Comparison of ENCODE assay signal across 9 cellular contexts in genomic region chr2:230814616-230815015, GRCh38. TPM values are rescaled to one million over a fixed set of nuclear protein-coding genes. Genes with fewer than 3 reads are reported as not detected.
DNase-seq lines count a peak whose midpoint lies in the region; ATAC-seq and TF ChIP-seq lines count a peak whose summit lies in the region.
"Had no signal": no experiment of that assay in that cellular context is flagged by ENCODE, and none has a peak within 500 bp of the region (broad histone marks: within the 10 kb centered on the region; RNA-seq: fewer than 3 reads in every experiment).

No MANE protein-coding gene starts in this region.

- H4K20me1 ChIP-seq in MM.1S (ENCODE audit: insufficient read depth, low read length), result no peaks in the 10 kb centered on the region

- no peak for DNase-seq in activated CD8-positive, alpha-beta memory T cell treated with anti-CD3 and anti-CD28 coated beads, Interleukin-2, amount 10 ng/mL, durations not matched to agents 7 days and 5 days
- no peak for DNase-seq in activated CD8-positive, alpha-beta memory T cell treated with anti-CD3 and anti-CD28 coated beads for 24 hours
- DNase-seq in MM.1S (no peak), colonic mucosa (no peak), psoas muscle (no peak), hippocampal formation (lab: John Stamatoyannopoulos, UW) (no peak)

- H3K9me3 ChIP-seq in MM.1S (replicated peaks; ENCODE audit: insufficient read depth, low read length) (no peaks in the 10 kb centered on the region), colonic mucosa (no peaks in the 10 kb centered on the region), psoas muscle (no peaks in the 10 kb centered on the region)

- no peak overlapping the region for H3K9ac ChIP-seq in MM.1S (ENCODE audit: low read length)
- no peak overlapping the region for H3K9ac ChIP-seq in colonic mucosa (ENCODE audit: low read depth in 2 of 2, low read length in 2 of 2)

- peak; percentile 42 for ATAC-seq in activated CD8-positive, alpha-beta memory T cell treated with anti-CD3 and anti-CD28 coated beads, Interleukin-2, amount 10 ng/mL, durations not matched to agents 7 days and 5 days
- ATAC-seq in psoas muscle, result no peak
- ATAC-seq in HG03045 (IDR thresholded peaks at IDR 0.05; ENCODE audit: unreplicated experiment), result no peak
- no peak for ATAC-seq in GM18870 (IDR thresholded peaks at IDR 0.05; ENCODE audit: unreplicated experiment)

- no peaks in the 10 kb centered on the region for H3K79me2 ChIP-seq in MM.1S (ENCODE audit: low read length)

- H3K27me3 Mint-ChIP-seq in activated CD8-positive, alpha-beta memory T cell treated with anti-CD3 and anti-CD28 coated beads, Interleukin-2, amount 10 ng/mL, durations not matched to agents 7 days and 5 days, result no peaks in the 10 kb centered on the region
- H3K27me3 Mint-ChIP-seq: brain had no signal

- H3K27ac Mint-ChIP-seq in activated CD8-positive, alpha-beta memory T cell treated with anti-CD3 and anti-CD28 coated beads, Interleukin-2, amount 10 ng/mL, durations not matched to agents 7 days and 5 days, result no peak overlapping the region

- no peak overlapping the region for H3K4me3 Mint-ChIP-seq in activated CD8-positive, alpha-beta memory T cell treated with anti-CD3 and anti-CD28 coated beads, Interleukin-2, amount 10 ng/mL, durations not matched to agents 7 days and 5 days
- H3K4me3 Mint-ChIP-seq: brain had no signal

- H3K36me3 Mint-ChIP-seq in activated CD8-positive, alpha-beta memory T cell treated with anti-CD3 and anti-CD28 coated beads, Interleukin-2, amount 10 ng/mL, durations not matched to agents 7 days and 5 days, result peaks cover 60% of the 10 kb centered on the region

- no peaks in the 10 kb centered on the region for H3K27me3 ChIP-seq in MM.1S (replicated peaks; ENCODE audit: insufficient read depth, low read length)
- no peaks in the 10 kb centered on the region for H3K27me3 ChIP-seq in colonic mucosa
- H3K27me3 ChIP-seq in psoas muscle (ENCODE audit: insufficient read depth in 3 of 3, low read length in 2 of 3), result no peaks in the 10 kb centered on the region

- TF ChIP-seq CTCF in MM.1S (IDR thresholded peaks at IDR 0.05; ENCODE audit: low read length), result peak; percentile 31
- peak; percentile 14 for TF ChIP-seq CTCF in colonic mucosa (IDR thresholded peaks at IDR 0.05)
- peak; percentile 18 for TF ChIP-seq CTCF in psoas muscle (IDR thresholded peaks at IDR 0.05)

- no peaks in the 10 kb centered on the region for H3K4me1 ChIP-seq in MM.1S (ENCODE audit: low read length)
- no peaks in the 10 kb centered on the region for H3K4me1 ChIP-seq in colonic mucosa
- H3K4me1 ChIP-seq in psoas muscle, result peaks cover 19% of the 10 kb centered on the region

- no peaks in the 10 kb centered on the region for H3K9me2 ChIP-seq in MM.1S (replicated peaks; ENCODE audit: insufficient read depth, low read length)

- CTCF ChIA-PET in activated CD8-positive, alpha-beta memory T cell treated with anti-CD3 and anti-CD28 coated beads, Interleukin-2, amount 10 ng/mL, durations not matched to agents 7 days and 5 days (lab: Charles Lee), result interaction anchor here (0.9 to 3.8 kb wide), 3 partner anchors 9 to 94 kb away, joined by 3 to 19 read pairs (median 3); no protein-coding TSS in a partner anchor

- H3K27ac ChIP-seq in MM.1S (ENCODE audit: low read length) (no peak overlapping the region), colonic mucosa (no peak overlapping the region), psoas muscle (no peak overlapping the region)

- H3K36me3 ChIP-seq in MM.1S (replicated peaks; ENCODE audit: insufficient read depth, low read length), result peaks cover 7% of the 10 kb centered on the region; the same call in 1 of the 2 replicates
- H3K36me3 ChIP-seq in colonic mucosa, result peaks cover 10% of the 10 kb centered on the region
- H3K36me3 ChIP-seq in psoas muscle (ENCODE audit: insufficient read depth in 1 of 2, low read depth in 1 of 2), result peaks cover 11 to 79% of the 10 kb centered on the region in 2 donors

- no peak overlapping the region for H3K4me2 ChIP-seq in MM.1S (ENCODE audit: low read depth, low read length)

- peaks cover 12% of the 10 kb centered on the region for H3K4me1 Mint-ChIP-seq in activated CD8-positive, alpha-beta memory T cell treated with anti-CD3 and anti-CD28 coated beads, Interleukin-2, amount 10 ng/mL, durations not matched to agents 7 days and 5 days

- WGBS in psoas muscle, 3 donors, result 69 to 79% (median 77%) methylated on average over 2 of the region's 2 CpGs

- H2AFZ ChIP-seq in MM.1S (ENCODE audit: low read length), result no peak overlapping the region

- H3K9me3 Mint-ChIP-seq in activated CD8-positive, alpha-beta memory T cell treated with anti-CD3 and anti-CD28 coated beads, Interleukin-2, amount 10 ng/mL, durations not matched to agents 7 days and 5 days (ENCODE audit: low read depth), result no peaks in the 10 kb centered on the region
- H3K9me3 Mint-ChIP-seq: brain had no signal

- intact Hi-C loops in colonic mucosa (cut with DNase I) (no loop called here), psoas muscle (cut with DNase I) (no loop called here)

- no peaks in the 10 kb centered on the region for H3F3A ChIP-seq in MM.1S (ENCODE audit: insufficient read depth, low read length)

- H3K4me3 ChIP-seq in MM.1S (ENCODE audit: low read length) (no peak overlapping the region), colonic mucosa (no peak overlapping the region), psoas muscle (no peak overlapping the region)

RNA-seq across cellular contexts. Expression of gene ITM2C, which starts 50.1 kb away (rescaled TPM):
- 100 to 1,000 TPM in 1 of 2 experiments, 10 to 100 TPM in 1; 65.1 to 115 TPM for total RNA-seq in activated CD8-positive, alpha-beta memory T cell treated with anti-CD3 and anti-CD28 coated beads, Interleukin-2, amount 10 ng/mL, durations not matched to agents 7 days and 5 days
- total RNA-seq in colonic mucosa, result 1,000 to 10,000 TPM; 1,192 to 1,707 TPM
- total RNA-seq in psoas muscle, result 10 to 100 TPM in 2 of 4 donors, 1 to 10 TPM in 2; 9.0 to 20.3 (median 10.6) TPM
- polyA plus RNA-seq in psoas muscle, result 10 to 100 TPM in 2 of 3 donors, 1 to 10 TPM in 1; 9.1 to 12.6 (median 11.5) TPM

Comparison
In these comparisons a context has a peak if more than half of its experiments do, and no peak if none do; other contexts are left out.
1. RNA of gene ITM2C, which starts 50.1 kb away (total RNA-seq): 1,192 to 1,707 TPM in colonic mucosa; 65.1 to 115 TPM in activated CD8-positive, alpha-beta memory T cell treated with anti-CD3 and anti-CD28 coated beads, Interleukin-2, amount 10 ng/mL, durations not matched to agents 7 days and 5 days and 9.0 to 20.3 TPM in psoas muscle; every median in the first group is over 10 times any median in the second.
2. Peak in every context shown above with its lines, with median percentiles within 50 percentile points of each other: CTCF ChIP-seq.